Comparison of ENCODE assay signal across 25 cellular contexts in genomic region chr1:66940968-66941367, GRCh38. TPM values are rescaled to one million over a fixed set of nuclear protein-coding genes. Genes with fewer than 3 reads are reported as not detected.
DNase-seq lines count a peak whose midpoint lies in the region; ATAC-seq and TF ChIP-seq lines count a peak whose summit lies in the region.
"Had no signal": no experiment of that assay in that cellular context is flagged by ENCODE, and none has a peak within 500 bp of the region (broad histone marks: within the 10 kb centered on the region; RNA-seq: fewer than 3 reads in every experiment).

No MANE protein-coding gene starts in this region.

- peak overlapping the region; percentile 25 for H3K27ac Mint-ChIP-seq in activated CD4-positive, alpha-beta T cell treated with anti-CD3 and anti-CD28 coated beads for 36 hours
- H3K27ac Mint-ChIP-seq: activated CD4-positive, alpha-beta T cell treated with anti-CD3 and anti-CD28 coated beads, Interleukin-2, amount 10 ng/mL, durations not matched to agents 7 days and 5 days; GM23338; nephron progenitor cell had no signal

- no peak overlapping the region for H3K4me3 Mint-ChIP-seq in activated CD4-positive, alpha-beta T cell treated with anti-CD3 and anti-CD28 coated beads for 36 hours
- H3K4me3 Mint-ChIP-seq: activated CD4-positive, alpha-beta T cell treated with anti-CD3 and anti-CD28 coated beads, Interleukin-2, amount 10 ng/mL, durations not matched to agents 7 days and 5 days; GM23338; nephron progenitor cell had no signal

- peaks cover 44% of the 10 kb centered on the region for H3K36me3 Mint-ChIP-seq in activated CD4-positive, alpha-beta T cell treated with anti-CD3 and anti-CD28 coated beads for 36 hours (ENCODE audit: low read depth)

- no peak for TF ChIP-seq CTCF in neutrophil (IDR thresholded peaks at IDR 0.05)

- H3K27ac ChIP-seq in neutrophil = peak overlapping the region; percentile 22
- H3K27ac ChIP-seq: 22Rv1; BLaER1 treated with 17β-estradiol and CSF1 and Interleukin-3, amounts not matched to agents 10 nM and 100 nM; esophagus muscularis mucosa; heart right ventricle; HL-60; RWPE1; tibial artery had no signal

- intact Hi-C loops in activated CD4-positive, alpha-beta T cell treated with anti-CD3 and anti-CD28 coated beads for 36 hours (cut with DNase I, micrococcal nuclease) = no loop called here

- H3K36me3 ChIP-seq in neutrophil = peaks cover 13% of the 10 kb centered on the region
- H3K36me3 ChIP-seq in MG63 = peaks cover 34% of the 10 kb centered on the region

- no peak for ATAC-seq in activated CD4-positive, alpha-beta T cell treated with anti-CD3 and anti-CD28 coated beads for 36 hours
- ATAC-seq in HG03159 (IDR thresholded peaks at IDR 0.05; ENCODE audit: unreplicated experiment) = no peak
- ATAC-seq: GM23338, heart right ventricle had no signal

- H3K4me3 ChIP-seq in neutrophil (ENCODE audit: low read depth in 1 of 2, low read length in 1 of 2) (no peak overlapping the region), MG63 (no peak overlapping the region)
- H3K4me3 ChIP-seq: BLaER1 treated with 17β-estradiol and CSF1 and Interleukin-3, amounts not matched to agents 10 nM and 100 nM; esophagus muscularis mucosa; GM23338; heart right ventricle; tibial artery had no signal

- peaks cover 23 to 32% of the 10 kb centered on the region in 2 experiments for H3K4me1 ChIP-seq in neutrophil (ENCODE audit: control insufficient read depth in 1 of 2, insufficient read depth in 1 of 2, low read depth in 1 of 2, low read length in 1 of 2)

- no peaks in the 10 kb centered on the region for H3K27me3 ChIP-seq in neutrophil
- no peaks in the 10 kb centered on the region for H3K27me3 ChIP-seq in MG63
- H3K27me3 ChIP-seq: BLaER1 treated with 17β-estradiol and CSF1 and Interleukin-3, amounts not matched to agents 10 nM and 100 nM; esophagus muscularis mucosa; heart right ventricle; tibial artery had no signal

- CTCF ChIA-PET in activated CD4-positive, alpha-beta T cell treated with anti-CD3 and anti-CD28 coated beads for 36 hours (lab: Charles Lee) = no interaction called here

- peaks cover 64% of the 10 kb centered on the region for H3K4me1 Mint-ChIP-seq in activated CD4-positive, alpha-beta T cell treated with anti-CD3 and anti-CD28 coated beads for 36 hours
- H3K4me1 Mint-ChIP-seq: nephron progenitor cell had no signal

- no peaks in the 10 kb centered on the region for H3K9me3 ChIP-seq in neutrophil
- H3K9me3 ChIP-seq in MG63 = no peaks in the 10 kb centered on the region
- H3K9me3 ChIP-seq: BLaER1 treated with 17β-estradiol and CSF1 and Interleukin-3, amounts not matched to agents 10 nM and 100 nM; esophagus muscularis mucosa; heart right ventricle; tibial artery had no signal

- DNase-seq in activated CD4-positive, alpha-beta T cell treated with anti-CD3 and anti-CD28 coated beads for 36 hours = no peak
- no peak for DNase-seq in activated CD4-positive, alpha-beta T cell treated with anti-CD3 and anti-CD28 coated beads, Interleukin-2, amount 50 U/mL, for 4 hours
- DNase-seq in HCEC 1CT (peak; percentile 66), dedifferentiated amniotic fluid mesenchymal stem cell (ENCODE audit: extremely low spot score) (peak; percentile 19), MG63 (no peak), NCI-H1694 treated with DMSO at 0.1 percent for 48 hours (lab: John Stamatoyannopoulos, UW) (no peak)
- DNase-seq: activated CD4-positive, alpha-beta T cell treated with anti-CD3 and anti-CD28 coated beads, Interleukin-2, amount 10 ng/mL, durations not matched to agents 7 days and 5 days; DMS153; heart right ventricle; islet precursor cell; NCI-H2029 treated with DMSO at 0.1 percent for 48 hours; NCI-H510A treated with DMSO at 0.1 percent for 48 hours; nephron progenitor cell; retina; stimulated activated CD4-positive, alpha-beta T cell treated with anti-CD3 and anti-CD28 coated beads, Interleukin-15, amount 100 ng/mL, for 24 hours; stimulated activated naive CD4-positive, alpha-beta T cell treated with Interleukin-2 at 50 U/mL for 16 hours; tibial artery had no signal

- no peaks in the 10 kb centered on the region for H3K9me3 Mint-ChIP-seq in activated CD4-positive, alpha-beta T cell treated with anti-CD3 and anti-CD28 coated beads for 36 hours (ENCODE audit: low read depth)
- H3K9me3 Mint-ChIP-seq: activated CD4-positive, alpha-beta T cell treated with anti-CD3 and anti-CD28 coated beads, Interleukin-2, amount 10 ng/mL, durations not matched to agents 7 days and 5 days; GM23338; nephron progenitor cell had no signal

- H3K27me3 Mint-ChIP-seq in activated CD4-positive, alpha-beta T cell treated with anti-CD3 and anti-CD28 coated beads for 36 hours = no peaks in the 10 kb centered on the region
- H3K27me3 Mint-ChIP-seq: activated CD4-positive, alpha-beta T cell treated with anti-CD3 and anti-CD28 coated beads, Interleukin-2, amount 10 ng/mL, durations not matched to agents 7 days and 5 days had no signal

- POLR2A ChIA-PET in activated CD4-positive, alpha-beta T cell treated with anti-CD3 and anti-CD28 coated beads for 36 hours (lab: Charles Lee) = no interaction called here

RNA-seq across cellular contexts. Expression of gene MIER1, which starts 16.2 kb away (rescaled TPM):
- 10 to 100 TPM; 49.7 to 51.5 TPM for total RNA-seq in activated CD4-positive, alpha-beta T cell treated with anti-CD3 and anti-CD28 coated beads for 36 hours
- total RNA-seq in MG63 (2014; rRNA removed; shearing (Covaris generic); ENCODE audit: low replicate concordance) = 11.3 and 20.6 TPM in 2 replicates

RNA-seq across cellular contexts. Expression of gene DNAI4, which starts 16.3 kb away (rescaled TPM):
- total RNA-seq in activated CD4-positive, alpha-beta T cell treated with anti-CD3 and anti-CD28 coated beads for 36 hours = 1 to 10 TPM in 1 of 2 experiments, under 1 TPM in 1; 0.87 to 3.6 TPM
- total RNA-seq in MG63 (2014; rRNA removed; shearing (Covaris generic); ENCODE audit: low replicate concordance) = 0.10 TPM in 1 of 2 replicates, not detected in the other

Comparison
In these comparisons a context has a peak if more than half of its experiments do, and no peak if none do; other contexts are left out.
1. DNase-seq: peak in HCEC 1CT (single experiment) and dedifferentiated amniotic fluid mesenchymal stem cell (single experiment); none in activated CD4-positive, alpha-beta T cell treated with anti-CD3 and anti-CD28 coated beads for 36 hours (single experiment), activated CD4-positive, alpha-beta T cell treated with anti-CD3 and anti-CD28 coated beads, Interleukin-2, amount 50 U/mL, for 4 hours (0 of 2), MG63 (single experiment) and NCI-H1694 treated with DMSO at 0.1 percent for 48 hours (single experiment).